Comparison of ENCODE assay signal across 21 cellular contexts in genomic region chr7:124411796-124412195, GRCh38.
DNase-seq lines count a peak whose midpoint lies in the region; ATAC-seq and TF ChIP-seq lines count a peak whose summit lies in the region.
"Had no signal": no experiment of that assay in that cellular context is flagged by ENCODE, and none has a peak within 500 bp of the region (broad histone marks: within the 10 kb centered on the region; RNA-seq: fewer than 3 reads in every experiment).

No MANE protein-coding gene starts in this region.

- H3K9me3 Mint-ChIP-seq in nephron progenitor cell: no peaks in the 10 kb centered on the region
- H3K9me3 Mint-ChIP-seq: activated naive CD4-positive, alpha-beta T cell treated with anti-CD3 and anti-CD28 coated beads, Interleukin-2, amount 10 ng/mL, durations not matched to agents 7 days and 5 days had no signal

- H3K4me3 ChIP-seq in GM12865 (ENCODE audit: low read depth, low read length) (peak overlapping the region; percentile 16; the same call in 1 of the 2 replicates), MM.1S (ENCODE audit: low read length) (peak overlapping the region; percentile 55), dorsolateral prefrontal cortex (peak overlapping the region in 39 of 59 donors; percentile 0 to 56 (median 31))
- H3K4me3 ChIP-seq: ovary, vagina had no signal

- H3K4me3 Mint-ChIP-seq in nephron progenitor cell: no peak overlapping the region
- H3K4me3 Mint-ChIP-seq: activated naive CD4-positive, alpha-beta T cell treated with anti-CD3 and anti-CD28 coated beads, Interleukin-2, amount 10 ng/mL, durations not matched to agents 7 days and 5 days; naive thymus-derived CD4-positive, alpha-beta T cell; stimulated activated memory B cell treated with anti-CD40 and anti-IgM and Interleukin-4, amounts not matched to agents 10 μg/mL and 1 μg/mL and 100 μg/mL, for 72 hours had no signal

- no peaks in the 10 kb centered on the region for H3K36me3 ChIP-seq in MM.1S (replicated peaks; ENCODE audit: insufficient read depth, low read length)
- H3K36me3 ChIP-seq: ovary, vagina had no signal

- H3K36me3 Mint-ChIP-seq in nephron progenitor cell (ENCODE audit: low read depth): no peaks in the 10 kb centered on the region
- H3K36me3 Mint-ChIP-seq: activated naive CD4-positive, alpha-beta T cell treated with anti-CD3 and anti-CD28 coated beads, Interleukin-2, amount 10 ng/mL, durations not matched to agents 7 days and 5 days; naive thymus-derived CD4-positive, alpha-beta T cell; stimulated activated memory B cell treated with anti-CD40 and anti-IgM and Interleukin-4, amounts not matched to agents 10 μg/mL and 1 μg/mL and 100 μg/mL, for 72 hours had no signal

- no peak for TF ChIP-seq CTCF in GM12865 (IDR thresholded peaks at IDR 0.05; ENCODE audit: insufficient read depth, low read depth, low read length, missing control alignments)
- TF ChIP-seq CTCF in MM.1S (IDR thresholded peaks at IDR 0.05; ENCODE audit: low read length): no peak
- no peak for TF ChIP-seq CTCF in dorsolateral prefrontal cortex (IDR thresholded peaks at IDR 0.05 in 54 of 56, conservative IDR thresholded peaks at IDR 0.05 in 2 of 56; ENCODE audit: low read depth in 1 of 56, partially characterized antibody in 56 of 56)
- TF ChIP-seq CTCF in nephron progenitor cell (IDR thresholded peaks at IDR 0.05): no peak

- H3K9me3 ChIP-seq in MM.1S (replicated peaks; ENCODE audit: insufficient read depth, low read length): no peaks in the 10 kb centered on the region
- H3K9me3 ChIP-seq: ovary, vagina had no signal

- no peaks in the 10 kb centered on the region for H4K20me1 ChIP-seq in MM.1S (ENCODE audit: insufficient read depth, low read length)

- H3K27me3 ChIP-seq in MM.1S (replicated peaks; ENCODE audit: insufficient read depth, low read length) (no peaks in the 10 kb centered on the region), dorsolateral prefrontal cortex (no peaks in the 10 kb centered on the region)
- H3K27me3 ChIP-seq: ovary, vagina had no signal

- ATAC-seq in HG02970 (IDR thresholded peaks at IDR 0.05; ENCODE audit: low FRiP score, unreplicated experiment) (no peak), HG02642 (IDR thresholded peaks at IDR 0.05; ENCODE audit: poor library complexity, unreplicated experiment) (no peak), GM18502 (IDR thresholded peaks at IDR 0.05; ENCODE audit: poor library complexity, unreplicated experiment) (no peak)
- ATAC-seq: naive thymus-derived CD4-positive, alpha-beta T cell; SK-N-SH treated with all-trans-retinoic acid at 6 μM for 48 hours; stimulated activated memory B cell treated with anti-CD40 and anti-IgM and Interleukin-4, amounts not matched to agents 10 μg/mL and 1 μg/mL and 100 μg/mL, for 72 hours had no signal

- peaks cover 12% of the 10 kb centered on the region for H3K4me1 ChIP-seq in MM.1S (ENCODE audit: low read length)
- H3K4me1 ChIP-seq: vagina had no signal

- no peaks in the 10 kb centered on the region for H3K9me2 ChIP-seq in MM.1S (replicated peaks; ENCODE audit: insufficient read depth, low read length)

- peaks cover 3% of the 10 kb centered on the region for H3K27me3 Mint-ChIP-seq in nephron progenitor cell (ENCODE audit: low read depth, poor library complexity)
- H3K27me3 Mint-ChIP-seq: activated naive CD4-positive, alpha-beta T cell treated with anti-CD3 and anti-CD28 coated beads, Interleukin-2, amount 10 ng/mL, durations not matched to agents 7 days and 5 days; naive thymus-derived CD4-positive, alpha-beta T cell; stimulated activated memory B cell treated with anti-CD40 and anti-IgM and Interleukin-4, amounts not matched to agents 10 μg/mL and 1 μg/mL and 100 μg/mL, for 72 hours had no signal

- no peak overlapping the region for H3K27ac Mint-ChIP-seq in nephron progenitor cell
- H3K27ac Mint-ChIP-seq: activated naive CD4-positive, alpha-beta T cell treated with anti-CD3 and anti-CD28 coated beads, Interleukin-2, amount 10 ng/mL, durations not matched to agents 7 days and 5 days; naive thymus-derived CD4-positive, alpha-beta T cell; stimulated activated memory B cell treated with anti-CD40 and anti-IgM and Interleukin-4, amounts not matched to agents 10 μg/mL and 1 μg/mL and 100 μg/mL, for 72 hours had no signal

- peak overlapping the region; percentile 67 for H2AFZ ChIP-seq in MM.1S (ENCODE audit: low read length)

- intact Hi-C loops in dorsolateral prefrontal cortex (cut with DNase I) (no loop called here), posterior vena cava (cut with DNase I) (no loop called here)

- peak; percentile 6 for DNase-seq in GM12865 (ENCODE audit: low read depth)
- peak; percentile 86 for DNase-seq in MM.1S
- DNase-seq in dorsolateral prefrontal cortex: peak in 1 of 10 donors; percentile 3
- DNase-seq in nephron progenitor cell: peak; percentile 23
- DNase-seq in posterior vena cava (ENCODE audit: low spot score): no peak
- DNase-seq: activated CD4-positive, alpha-beta T cell treated with anti-CD3 and anti-CD28 coated beads, Interleukin-2, amount 50 U/mL, for 1 hour; activated naive CD4-positive, alpha-beta T cell treated with anti-CD3 and anti-CD28 coated beads, Interleukin-2, amount 10 ng/mL, durations not matched to agents 7 days and 5 days; amniotic stem cell; DND-41; naive thymus-derived CD4-positive, alpha-beta T cell; NCI-H187 treated with DMSO at 0.1 percent for 48 hours; NCI-H2227 treated with DMSO at 0.1 percent for 48 hours; NCI-H748 treated with DMSO at 0.1 percent for 48 hours; stimulated activated CD4-positive, alpha-beta T cell treated with anti-CD3 and anti-CD28 coated beads, Interleukin-4, amount 100 ng/mL, for 1 hour had no signal

- H3K27ac ChIP-seq in MM.1S (ENCODE audit: low read length) (peak overlapping the region; percentile 82), dorsolateral prefrontal cortex (no peak overlapping the region)
- H3K27ac ChIP-seq: ovary, vagina had no signal

- H3K4me1 Mint-ChIP-seq in nephron progenitor cell: peaks cover 7% of the 10 kb centered on the region
- H3K4me1 Mint-ChIP-seq: activated naive CD4-positive, alpha-beta T cell treated with anti-CD3 and anti-CD28 coated beads, Interleukin-2, amount 10 ng/mL, durations not matched to agents 7 days and 5 days; naive thymus-derived CD4-positive, alpha-beta T cell; stimulated activated memory B cell treated with anti-CD40 and anti-IgM and Interleukin-4, amounts not matched to agents 10 μg/mL and 1 μg/mL and 100 μg/mL, for 72 hours had no signal

- H3K9ac ChIP-seq in MM.1S (ENCODE audit: low read length): peak overlapping the region; percentile 30; the same call in 1 of the 2 replicates

- peak overlapping the region; percentile 67 for H3K4me2 ChIP-seq in MM.1S (ENCODE audit: low read depth, low read length)

- peaks cover 28% of the 10 kb centered on the region for H3F3A ChIP-seq in MM.1S (ENCODE audit: insufficient read depth, low read length)

- H3K79me2 ChIP-seq in MM.1S (ENCODE audit: low read length): no peaks in the 10 kb centered on the region
